ENCODE assay signal across 13 cellular contexts in the genomic region with DNA sequence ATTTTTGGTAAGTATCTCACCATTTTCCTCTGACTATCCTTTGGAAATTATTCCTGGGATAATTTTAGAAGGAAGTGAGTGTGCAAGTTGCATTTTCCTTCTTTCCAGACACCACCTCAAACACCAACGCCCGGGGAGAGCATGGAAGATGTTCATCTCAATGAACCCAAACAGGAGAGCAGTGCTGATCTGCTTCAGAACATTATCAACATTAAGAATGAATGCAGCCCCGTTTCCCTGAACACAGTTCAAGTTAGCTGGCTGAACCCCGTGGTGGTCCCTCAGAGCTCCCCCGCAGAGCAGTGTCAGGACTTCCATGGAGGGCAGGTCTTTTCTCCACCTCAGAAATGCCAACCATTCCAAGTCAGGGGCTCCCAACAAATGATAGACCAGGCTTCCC. TPM values are rescaled to one million over a fixed set of nuclear protein-coding genes. Genes with fewer than 3 reads are reported as not detected.
A peak's percentile ranks its signal among the peaks of the same experiment; 100 is the strongest.
DNase-seq lines count a peak whose midpoint lies in the region; ATAC-seq, FAIRE-seq and TF ChIP-seq lines count a peak whose summit lies in the region.
"Had no signal": no experiment of that assay in that cellular context is flagged by ENCODE, and none has a peak within 500 bp of the region (broad histone marks: within the 10 kb centered on the region; RNA-seq: fewer than 3 reads in every experiment).

No MANE protein-coding gene starts in this region.

- H3K9me3 Mint-ChIP-seq in T-helper 2 cell treated with Interferon-gamma antibody and Interleukin-4, amounts not matched to agents 5 μg/mL and 100 μg/mL, for 36 hours: no peaks in the 10 kb centered on the region
- no peaks in the 10 kb centered on the region for H3K9me3 Mint-ChIP-seq in T-cell

- WGBS in smooth muscle cell (ENCODE audit: low lambda C conversion rate): 95% methylated on average over 5 of the region's 5 CpGs

- peaks cover 12% of the 10 kb centered on the region for H3K4me1 ChIP-seq in smooth muscle cell (ENCODE audit: low read depth)

- peak overlapping the region; percentile 90 for H3K27ac ChIP-seq in smooth muscle cell (ENCODE audit: low read depth)

- peak overlapping the region; percentile 88 for H3K4me2 ChIP-seq in smooth muscle cell

- CTCF ChIA-PET in T-cell (lab: Charles Lee): interaction anchor here (0.6 to 2.0 kb wide), 3 partner anchors 25 to 248 kb away, joined by 3 to 8 read pairs (median 6); no protein-coding TSS in a partner anchor

- ATAC-seq in T-cell (replicated peaks in 1 of 4) (no peak), GM18505 (IDR thresholded peaks at IDR 0.05; ENCODE audit: unreplicated experiment) (no peak), GM18858 (IDR thresholded peaks at IDR 0.05; ENCODE audit: unreplicated experiment) (no peak)

- no peaks in the 10 kb centered on the region for H3K9me3 ChIP-seq in smooth muscle cell (replicated peaks; ENCODE audit: low read depth)

- no peaks in the 10 kb centered on the region for H3K27me3 Mint-ChIP-seq in T-helper 2 cell treated with Interferon-gamma antibody and Interleukin-4, amounts not matched to agents 5 μg/mL and 100 μg/mL, for 36 hours (ENCODE audit: low read depth)
- H3K27me3 Mint-ChIP-seq in T-cell: no peaks in the 10 kb centered on the region

- peaks cover 49% of the 10 kb centered on the region for H3K36me3 ChIP-seq in smooth muscle cell (ENCODE audit: low read depth)

- H2AFZ ChIP-seq in smooth muscle cell (ENCODE audit: low read depth): no peak overlapping the region

- H3K4me3 Mint-ChIP-seq in T-helper 2 cell treated with Interferon-gamma antibody and Interleukin-4, amounts not matched to agents 5 μg/mL and 100 μg/mL, for 36 hours: peak overlapping the region; percentile 89
- H3K4me3 Mint-ChIP-seq in T-cell: peak overlapping the region; percentile 26 to 98 (median 31)

- no peak for TF ChIP-seq CTCF in smooth muscle cell (IDR thresholded peaks at IDR 0.05; ENCODE audit: borderline replicate concordance, insufficient read depth, poor library complexity, severe bottlenecking)

- no peak for FAIRE-seq in HTR-8/SVneo (lab: Jason Lieb, UNC)
- FAIRE-seq: A204.1 had no signal

- H3F3A ChIP-seq in smooth muscle cell (ENCODE audit: low read depth): peaks cover 74% of the 10 kb centered on the region

- H3K36me3 Mint-ChIP-seq in T-helper 2 cell treated with Interferon-gamma antibody and Interleukin-4, amounts not matched to agents 5 μg/mL and 100 μg/mL, for 36 hours (ENCODE audit: low read depth): peaks cover 77% of the 10 kb centered on the region
- peaks cover 71% of the 10 kb centered on the region for H3K36me3 Mint-ChIP-seq in T-cell

- H3K4me1 Mint-ChIP-seq in T-helper 2 cell treated with Interferon-gamma antibody and Interleukin-4, amounts not matched to agents 5 μg/mL and 100 μg/mL, for 36 hours (ENCODE audit: low read depth): peaks cover 58% of the 10 kb centered on the region
- peaks cover 72 to 78% (median 75%) of the 10 kb centered on the region in 3 donors for H3K4me1 Mint-ChIP-seq in T-cell

- H3K79me2 ChIP-seq in smooth muscle cell (ENCODE audit: low read depth): peaks cover 69% of the 10 kb centered on the region

- no peaks in the 10 kb centered on the region for H3K27me3 ChIP-seq in smooth muscle cell (ENCODE audit: low read depth)
- H3K27me3 ChIP-seq: dorsolateral prefrontal cortex had no signal

- DNase-seq in T-helper 2 cell treated with Interferon-gamma antibody and Interleukin-4, amounts not matched to agents 5 μg/mL and 100 μg/mL, for 36 hours (ENCODE audit: low spot score): no peak
- no peak for DNase-seq in T-helper 2 cell
- DNase-seq in T-cell: no peak
- DNase-seq in fibroblast of peridontal ligament (ENCODE audit: extremely low read depth): peak; percentile 6
- DNase-seq in smooth muscle cell (lab: John Stamatoyannopoulos, UW; ENCODE audit: unreplicated experiment): no peak
- no peak for DNase-seq in HTR-8/SVneo (ENCODE audit: insufficient read length, low spot score)
- DNase-seq: DMS79; dorsolateral prefrontal cortex; NCI-H2171 treated with DMSO at 0.1 percent for 48 hours; stimulated activated CD4-positive, alpha-beta T cell treated with anti-CD3 and anti-CD28 coated beads, Interleukin-15, amount 100 ng/mL, for 24 hours had no signal

- H3K9ac ChIP-seq in smooth muscle cell (ENCODE audit: low read depth): no peak overlapping the region

- no peak for TF ChIP-seq POLR2A in GM18505 (IDR thresholded peaks at IDR 0.05; ENCODE audit: borderline replicate concordance, extremely low read depth, insufficient read depth, insufficient read length)

- POLR2A ChIA-PET in T-cell (lab: Charles Lee): interaction anchor here (0.7 to 2.5 kb wide), 9 partner anchors 8 to 80 kb away, joined by 3 to 20 read pairs (median 4); no protein-coding TSS in a partner anchor

- H4K20me1 ChIP-seq in smooth muscle cell (ENCODE audit: low read depth): peaks cover 86% of the 10 kb centered on the region

- H3K4me3 ChIP-seq in smooth muscle cell: peak overlapping the region; percentile 96

- H3K27ac Mint-ChIP-seq in T-helper 2 cell treated with Interferon-gamma antibody and Interleukin-4, amounts not matched to agents 5 μg/mL and 100 μg/mL, for 36 hours: no peak overlapping the region
- peak overlapping the region; percentile 99 to 100 for H3K27ac Mint-ChIP-seq in T-cell

RNA-seq across cellular contexts. Expression of a gene that starts 3.7 kb away (rescaled TPM):
- total RNA-seq in T-cell: 100 to 1,000 TPM; 130 to 720 (median 132) TPM
- total RNA-seq in smooth muscle cell: 236 and 307 TPM in 2 replicates
- polyA plus RNA-seq in smooth muscle cell: 269 and 306 TPM in 2 replicates
